Comparison of ENCODE assay signal across 16 cellular contexts in genomic region chr20:45917790-45918141, GRCh38. TPM values are rescaled to one million over a fixed set of nuclear protein-coding genes. Genes with fewer than 3 reads are reported as not detected.
DNase-seq lines count a peak whose midpoint lies in the region; ATAC-seq and TF ChIP-seq lines count a peak whose summit lies in the region.
"Had no signal": no experiment of that assay in that cellular context is flagged by ENCODE, and none has a peak within 500 bp of the region (broad histone marks: within the 10 kb centered on the region; RNA-seq: fewer than 3 reads in every experiment).

No MANE protein-coding gene starts in this region.

- 51 to 76% (median 71%) methylated on average over 5 of the region's 5 CpGs for WGBS in spleen, 5 donors

- peaks cover 11% of the 10 kb centered on the region for H3K27me3 Mint-ChIP-seq in dendritic cell treated with granulocyte-macrophage colony-stimulating factor and Interleukin-4, amounts not matched to agents 40 ng/mL and 50 ng/mL, for 4 days

- H3K27me3 ChIP-seq in left lung: peaks cover 0 to 12% of the 10 kb centered on the region in 2 donors
- H3K27me3 ChIP-seq in spleen (replicated peaks in 1 of 7): peaks cover 0 to 20% (median 0%) of the 10 kb centered on the region in 7 donors
- H3K27me3 ChIP-seq: SJSA1 had no signal

- H3K4me1 Mint-ChIP-seq in dendritic cell treated with granulocyte-macrophage colony-stimulating factor and Interleukin-4, amounts not matched to agents 40 ng/mL and 50 ng/mL, for 4 days (ENCODE audit: low read depth): peaks cover 56% of the 10 kb centered on the region

- no peaks in the 10 kb centered on the region for H3K36me3 ChIP-seq in left lung
- no peaks in the 10 kb centered on the region for H3K36me3 ChIP-seq in spleen
- H3K36me3 ChIP-seq: SJSA1 had no signal

- no peaks in the 10 kb centered on the region for H3K9me3 Mint-ChIP-seq in dendritic cell treated with granulocyte-macrophage colony-stimulating factor and Interleukin-4, amounts not matched to agents 40 ng/mL and 50 ng/mL, for 4 days

- no peak for TF ChIP-seq CTCF in left lung (IDR thresholded peaks at IDR 0.05)
- TF ChIP-seq CTCF in spleen (IDR thresholded peaks at IDR 0.05 in 8 of 11, conservative IDR thresholded peaks at IDR 0.05 in 3 of 11): no peak

- DNase-seq in NCI-H524 (lab: John Stamatoyannopoulos, UW) (peak; percentile 86 to 94), left lung (no peak), spleen (no peak), RKO (ENCODE audit: low spot score) (no peak), NCI-H1092 treated with DMSO at 0.1 percent for 48 hours (lab: John Stamatoyannopoulos, UW) (no peak)
- DNase-seq: activated CD4-positive, CD25-positive, alpha-beta regulatory T cell; left colon; NCI-H510A; retina had no signal

- H3K4me1 ChIP-seq in left lung (peaks cover 16 to 74% of the 10 kb centered on the region in 2 donors), spleen (peaks cover 0 to 71% (median 34%) of the 10 kb centered on the region in 6 donors)
- H3K4me1 ChIP-seq: SJSA1 had no signal

- ATAC-seq in left lung (peak; percentile 10), HG03520 (IDR thresholded peaks at IDR 0.05; ENCODE audit: unreplicated experiment) (no peak), HG02885 (IDR thresholded peaks at IDR 0.05; ENCODE audit: poor library complexity, unreplicated experiment) (no peak)

- no peak for TF ChIP-seq POLR2A in spleen (IDR thresholded peaks at IDR 0.05)

- H3K36me3 Mint-ChIP-seq in dendritic cell treated with granulocyte-macrophage colony-stimulating factor and Interleukin-4, amounts not matched to agents 40 ng/mL and 50 ng/mL, for 4 days (ENCODE audit: low read depth): no peaks in the 10 kb centered on the region

- H3K4me3 ChIP-seq in left lung (no peak overlapping the region), spleen (no peak overlapping the region)
- H3K4me3 ChIP-seq: SJSA1 had no signal

- peak overlapping the region; percentile 80 for H3K27ac Mint-ChIP-seq in dendritic cell treated with granulocyte-macrophage colony-stimulating factor and Interleukin-4, amounts not matched to agents 40 ng/mL and 50 ng/mL, for 4 days

- H3K4me3 Mint-ChIP-seq in dendritic cell treated with granulocyte-macrophage colony-stimulating factor and Interleukin-4, amounts not matched to agents 40 ng/mL and 50 ng/mL, for 4 days: no peak overlapping the region

- peak overlapping the region; percentile 70 to 85 for H3K27ac ChIP-seq in left lung
- peak overlapping the region in 6 of 8 donors; percentile 55 to 80 (median 62) for H3K27ac ChIP-seq in spleen
- H3K27ac ChIP-seq: C4-2B, HL-60, SJSA1 had no signal

- intact Hi-C loops in dendritic cell treated with granulocyte-macrophage colony-stimulating factor and Interleukin-4, amounts not matched to agents 40 ng/mL and 50 ng/mL, for 4 days (cut with micrococcal nuclease): no loop called here
- intact Hi-C loops in left lung (cut with DNase I): no loop called here
- intact Hi-C loops in spleen (cut with DNase I; ENCODE audit: low total_unique reads): no loop called here

- H3K9me3 ChIP-seq in left lung (no peaks in the 10 kb centered on the region), spleen (no peaks in the 10 kb centered on the region)
- H3K9me3 ChIP-seq: SJSA1 had no signal

RNA-seq across cellular contexts. Expression of gene PLTP, which starts 5.8 kb away (rescaled TPM):
- total RNA-seq in left lung (100 to 1,000 TPM; 162 to 172 TPM), spleen (100 to 1,000 TPM in 2 of 7 donors, 10 to 100 TPM in 5; 19.2 to 430 (median 46.7) TPM)
- 10 to 100 TPM in 2 of 3 donors, 1 to 10 TPM in 1; 7.5 to 58.2 (median 16.7) TPM for polyA plus RNA-seq in spleen

RNA-seq across cellular contexts. Expression of gene PCIF1, which starts 16.7 kb away (rescaled TPM):
- total RNA-seq in left lung (10 to 100 TPM; 26.1 to 33.0 TPM), spleen (10 to 100 TPM; 41.2 to 61.9 (median 52.4) TPM)
- 10 to 100 TPM; 25.1 to 33.8 (median 31.0) TPM for polyA plus RNA-seq in spleen

RNA-seq across cellular contexts. Expression of gene CTSA, which starts 26.6 kb away (rescaled TPM):
- total RNA-seq in left lung (100 to 1,000 TPM; 234 to 268 TPM), spleen (100 to 1,000 TPM; 162 to 203 (median 183) TPM)
- 100 to 1,000 TPM in 1 of 3 donors, 10 to 100 TPM in 2; 56.6 to 105 (median 65.8) TPM for polyA plus RNA-seq in spleen

RNA-seq across cellular contexts. Expression of gene NEURL2, which starts 26.8 kb away (rescaled TPM):
- total RNA-seq in left lung (1 to 10 TPM; 4.0 to 4.3 TPM), spleen (10 to 100 TPM in 2 of 7 donors, 1 to 10 TPM in 5; 3.3 to 19.4 (median 6.4) TPM)
- 1 to 10 TPM; 2.7 to 4.4 (median 3.5) TPM for polyA plus RNA-seq in spleen

RNA-seq across cellular contexts. Expression of gene SPATA25, which starts 30.3 kb away (rescaled TPM):
- under 1 TPM; 0.70 to 0.89 TPM for total RNA-seq in left lung
- 10 to 100 TPM in 1 of 7 donors, 1 to 10 TPM in 6; 1.5 to 11.5 (median 4.0) TPM for total RNA-seq in spleen
- 1 to 10 TPM in 1 of 3 donors, under 1 TPM in 2; 0.41 to 3.1 (median 0.46) TPM for polyA plus RNA-seq in spleen
- total RNA-seq: G401 had no signal

Comparison
In these comparisons a context has a peak if more than half of its experiments do, and no peak if none do; other contexts are left out.
1. DNase-seq: peak in NCI-H524 (2 of 2); none in left lung (0 of 2), spleen (single experiment), RKO (single experiment) and NCI-H1092 treated with DMSO at 0.1 percent for 48 hours (single experiment).